1 cellular context compared by ENCODE assay signal in the genomic region with DNA sequence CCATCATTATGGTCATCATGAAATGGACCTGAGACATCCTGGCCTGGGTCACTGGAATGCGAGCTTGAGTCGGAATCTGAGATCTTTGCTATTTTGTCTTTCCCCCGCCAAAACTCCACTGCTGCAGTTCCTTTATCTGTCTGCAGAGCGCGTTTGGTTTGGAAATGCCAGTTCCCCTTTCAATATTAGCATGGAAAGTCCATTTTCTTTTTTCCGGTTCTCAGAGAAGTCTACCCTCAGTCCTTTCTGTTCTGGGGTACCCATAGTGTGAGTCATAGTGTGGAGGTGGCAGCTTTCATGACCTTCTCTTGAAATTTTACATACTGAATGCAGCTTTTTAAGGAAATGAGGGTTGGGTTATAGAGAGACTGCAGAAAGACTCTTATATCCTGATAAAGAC.
A peak's percentile ranks its signal among the peaks of the same experiment; 100 is the strongest.
TF ChIP-seq lines count a peak whose summit lies in the region.

No MANE protein-coding gene starts in this region.

TF ChIP-seq in GM12878, 131 proteins besides CTCF, POLR2A, EP300 and RAD21 (continued from another document):
- TF ChIP-seq MTA2 (IDR thresholded peaks at IDR 0.05; ENCODE audit: low read depth), result no peak
- TF ChIP-seq FOXK2 (IDR thresholded peaks at IDR 0.05), result no peak
- TF ChIP-seq TCF3 (IDR thresholded peaks at IDR 0.05; ENCODE audit: borderline replicate concordance, insufficient read depth, low read depth, low read length), result no peak
- TF ChIP-seq MYC (IDR thresholded peaks at IDR 0.05; ENCODE audit: insufficient read depth, insufficient read length, insufficient replicate concordance, low read length, severe bottlenecking), result no peak
- no peak for TF ChIP-seq RB1 (IDR thresholded peaks at IDR 0.05; ENCODE audit: borderline replicate concordance)
- no peak for TF ChIP-seq SREBF1 (IDR thresholded peaks at IDR 0.05; ENCODE audit: low read length)
- TF ChIP-seq BACH1 (IDR thresholded peaks at IDR 0.05; ENCODE audit: borderline replicate concordance), result no peak
- TF ChIP-seq PAX5 (IDR thresholded peaks at IDR 0.05; ENCODE audit: borderline replicate concordance, low read depth, low read length), result no peak
- no peak for TF ChIP-seq NBN (IDR thresholded peaks at IDR 0.05)
- TF ChIP-seq IKZF1 (conservative IDR thresholded peaks at IDR 0.05), result no peak
- TF ChIP-seq, protein P1, sequence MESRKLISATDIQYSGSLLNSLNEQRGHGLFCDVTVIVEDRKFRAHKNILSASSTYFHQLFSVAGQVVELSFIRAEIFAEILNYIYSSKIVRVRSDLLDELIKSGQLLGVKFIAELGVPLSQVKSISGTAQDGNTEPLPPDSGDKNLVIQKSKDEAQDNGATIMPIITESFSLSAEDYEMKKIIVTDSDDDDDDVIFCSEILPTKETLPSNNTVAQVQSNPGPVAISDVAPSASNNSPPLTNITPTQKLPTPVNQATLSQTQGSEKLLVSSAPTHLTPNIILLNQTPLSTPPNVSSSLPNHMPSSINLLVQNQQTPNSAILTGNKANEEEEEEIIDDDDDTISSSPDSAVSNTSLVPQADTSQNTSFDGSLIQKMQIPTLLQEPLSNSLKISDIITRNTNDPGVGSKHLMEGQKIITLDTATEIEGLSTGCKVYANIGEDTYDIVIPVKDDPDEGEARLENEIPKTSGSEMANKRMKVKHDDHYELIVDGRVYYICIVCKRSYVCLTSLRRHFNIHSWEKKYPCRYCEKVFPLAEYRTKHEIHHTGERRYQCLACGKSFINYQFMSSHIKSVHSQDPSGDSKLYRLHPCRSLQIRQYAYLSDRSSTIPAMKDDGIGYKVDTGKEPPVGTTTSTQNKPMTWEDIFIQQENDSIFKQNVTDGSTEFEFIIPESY (IDR thresholded peaks at IDR 0.05), result no peak
- TF ChIP-seq, protein P2, sequence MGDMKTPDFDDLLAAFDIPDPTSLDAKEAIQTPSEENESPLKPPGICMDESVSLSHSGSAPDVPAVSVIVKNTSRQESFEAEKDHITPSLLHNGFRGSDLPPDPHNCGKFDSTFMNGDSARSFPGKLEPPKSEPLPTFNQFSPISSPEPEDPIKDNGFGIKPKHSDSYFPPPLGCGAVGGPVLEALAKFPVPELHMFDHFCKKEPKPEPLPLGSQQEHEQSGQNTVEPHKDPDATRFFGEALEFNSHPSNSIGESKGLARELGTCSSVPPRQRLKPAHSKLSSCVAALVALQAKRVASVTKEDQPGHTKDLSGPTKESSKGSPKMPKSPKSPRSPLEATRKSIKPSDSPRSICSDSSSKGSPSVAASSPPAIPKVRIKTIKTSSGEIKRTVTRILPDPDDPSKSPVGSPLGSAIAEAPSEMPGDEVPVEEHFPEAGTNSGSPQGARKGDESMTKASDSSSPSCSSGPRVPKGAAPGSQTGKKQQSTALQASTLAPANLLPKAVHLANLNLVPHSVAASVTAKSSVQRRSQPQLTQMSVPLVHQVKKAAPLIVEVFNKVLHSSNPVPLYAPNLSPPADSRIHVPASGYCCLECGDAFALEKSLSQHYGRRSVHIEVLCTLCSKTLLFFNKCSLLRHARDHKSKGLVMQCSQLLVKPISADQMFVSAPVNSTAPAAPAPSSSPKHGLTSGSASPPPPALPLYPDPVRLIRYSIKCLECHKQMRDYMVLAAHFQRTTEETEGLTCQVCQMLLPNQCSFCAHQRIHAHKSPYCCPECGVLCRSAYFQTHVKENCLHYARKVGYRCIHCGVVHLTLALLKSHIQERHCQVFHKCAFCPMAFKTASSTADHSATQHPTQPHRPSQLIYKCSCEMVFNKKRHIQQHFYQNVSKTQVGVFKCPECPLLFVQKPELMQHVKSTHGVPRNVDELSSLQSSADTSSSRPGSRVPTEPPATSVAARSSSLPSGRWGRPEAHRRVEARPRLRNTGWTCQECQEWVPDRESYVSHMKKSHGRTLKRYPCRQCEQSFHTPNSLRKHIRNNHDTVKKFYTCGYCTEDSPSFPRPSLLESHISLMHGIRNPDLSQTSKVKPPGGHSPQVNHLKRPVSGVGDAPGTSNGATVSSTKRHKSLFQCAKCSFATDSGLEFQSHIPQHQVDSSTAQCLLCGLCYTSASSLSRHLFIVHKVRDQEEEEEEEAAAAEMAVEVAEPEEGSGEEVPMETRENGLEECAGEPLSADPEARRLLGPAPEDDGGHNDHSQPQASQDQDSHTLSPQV (IDR thresholded peaks at IDR 0.05), result no peak
- TF ChIP-seq TBL1XR1 (IDR thresholded peaks at IDR 0.05; ENCODE audit: low read depth, low read length), result no peak
- no peak for TF ChIP-seq GATAD2B (conservative IDR thresholded peaks at IDR 0.05; ENCODE audit: low read depth)
- TF ChIP-seq TAF1 (IDR thresholded peaks at IDR 0.05; ENCODE audit: borderline replicate concordance, low read depth, low read length), result no peak
- TF ChIP-seq WRNIP1 (IDR thresholded peaks at IDR 0.05; ENCODE audit: borderline replicate concordance, low read depth, low read length), result no peak
- no peak for TF ChIP-seq BHLHE40 (IDR thresholded peaks at IDR 0.05; ENCODE audit: borderline replicate concordance in 1 of 2, low read depth in 2 of 2, low read length in 1 of 2)
- TF ChIP-seq ZNF217 (IDR thresholded peaks at IDR 0.05), result no peak
- 0 out of 4 replicates have a peak, but pooled peaks of 1 of the 2 experiments have one; percentile 19 for TF ChIP-seq IKZF2 (IDR thresholded peaks at IDR 0.05)
- TF ChIP-seq CHD1 (IDR thresholded peaks at IDR 0.05; ENCODE audit: low read depth, low read length), result no peak
- TF ChIP-seq, protein P3, sequence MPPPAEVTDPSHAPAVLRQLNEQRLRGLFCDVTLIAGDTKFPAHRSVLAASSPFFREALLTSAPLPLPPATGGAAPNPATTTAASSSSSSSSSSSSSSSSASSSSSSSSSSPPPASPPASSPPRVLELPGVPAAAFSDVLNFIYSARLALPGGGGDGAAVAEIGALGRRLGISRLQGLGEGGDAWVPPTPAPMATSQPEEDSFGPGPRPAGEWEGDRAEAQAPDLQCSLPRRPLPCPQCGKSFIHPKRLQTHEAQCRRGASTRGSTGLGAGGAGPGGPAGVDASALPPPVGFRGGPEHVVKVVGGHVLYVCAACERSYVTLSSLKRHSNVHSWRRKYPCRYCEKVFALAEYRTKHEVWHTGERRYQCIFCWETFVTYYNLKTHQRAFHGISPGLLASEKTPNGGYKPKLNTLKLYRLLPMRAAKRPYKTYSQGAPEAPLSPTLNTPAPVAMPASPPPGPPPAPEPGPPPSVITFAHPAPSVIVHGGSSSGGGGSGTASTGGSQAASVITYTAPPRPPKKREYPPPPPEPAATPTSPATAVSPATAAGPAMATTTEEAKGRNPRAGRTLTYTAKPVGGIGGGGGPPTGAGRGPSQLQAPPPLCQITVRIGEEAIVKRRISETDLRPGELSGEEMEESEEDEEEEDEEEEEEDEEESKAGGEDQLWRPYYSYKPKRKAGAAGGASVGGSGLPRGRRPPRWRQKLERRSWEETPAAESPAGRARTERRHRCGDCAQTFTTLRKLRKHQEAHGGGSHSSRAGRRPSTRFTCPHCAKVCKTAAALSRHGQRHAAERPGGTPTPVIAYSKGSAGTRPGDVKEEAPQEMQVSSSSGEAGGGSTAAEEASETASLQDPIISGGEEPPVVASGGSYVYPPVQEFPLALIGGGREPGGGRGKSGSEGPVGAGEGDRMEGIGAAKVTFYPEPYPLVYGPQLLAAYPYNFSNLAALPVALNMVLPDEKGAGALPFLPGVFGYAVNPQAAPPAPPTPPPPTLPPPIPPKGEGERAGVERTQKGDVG (CRISPR knock-in tag; IDR thresholded peaks at IDR 0.05), result no peak
- no peak for TF ChIP-seq RCOR1 (conservative IDR thresholded peaks at IDR 0.05; ENCODE audit: low read depth, low read length)
- TF ChIP-seq SP1 (IDR thresholded peaks at IDR 0.05; ENCODE audit: low read depth, low read length), result no peak
- no peak for TF ChIP-seq TARDBP (IDR thresholded peaks at IDR 0.05; ENCODE audit: borderline replicate concordance)
- TF ChIP-seq SUZ12 (IDR thresholded peaks at IDR 0.05; ENCODE audit: unreplicated experiment), result no peak
- TF ChIP-seq IRF4 (IDR thresholded peaks at IDR 0.05; ENCODE audit: low read depth, low read length), result no peak
- TF ChIP-seq SUPT20H (IDR thresholded peaks at IDR 0.05; ENCODE audit: borderline replicate concordance, control insufficient read depth, low read depth, low read length), result no peak
- TF ChIP-seq SMC3 (IDR thresholded peaks at IDR 0.05; ENCODE audit: borderline replicate concordance, low read length), result peak; percentile 18; the same call in 1 of the 2 replicates
- TF ChIP-seq NFXL1 (IDR thresholded peaks at IDR 0.05; ENCODE audit: borderline replicate concordance), result no peak
- TF ChIP-seq SMARCA5 (IDR thresholded peaks at IDR 0.05), result no peak
- TF ChIP-seq RUNX3 (IDR thresholded peaks at IDR 0.05; ENCODE audit: low read length), result peak; percentile 19; the same call in 1 of the 2 replicates
- TF ChIP-seq, protein P4, sequence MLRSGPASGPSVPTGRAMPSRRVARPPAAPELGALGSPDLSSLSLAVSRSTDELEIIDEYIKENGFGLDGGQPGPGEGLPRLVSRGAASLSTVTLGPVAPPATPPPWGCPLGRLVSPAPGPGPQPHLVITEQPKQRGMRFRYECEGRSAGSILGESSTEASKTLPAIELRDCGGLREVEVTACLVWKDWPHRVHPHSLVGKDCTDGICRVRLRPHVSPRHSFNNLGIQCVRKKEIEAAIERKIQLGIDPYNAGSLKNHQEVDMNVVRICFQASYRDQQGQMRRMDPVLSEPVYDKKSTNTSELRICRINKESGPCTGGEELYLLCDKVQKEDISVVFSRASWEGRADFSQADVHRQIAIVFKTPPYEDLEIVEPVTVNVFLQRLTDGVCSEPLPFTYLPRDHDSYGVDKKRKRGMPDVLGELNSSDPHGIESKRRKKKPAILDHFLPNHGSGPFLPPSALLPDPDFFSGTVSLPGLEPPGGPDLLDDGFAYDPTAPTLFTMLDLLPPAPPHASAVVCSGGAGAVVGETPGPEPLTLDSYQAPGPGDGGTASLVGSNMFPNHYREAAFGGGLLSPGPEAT (IDR thresholded peaks at IDR 0.05; ENCODE audit: low read depth), result no peak
- peak; percentile 16; the same call in 1 of the 2 replicates for TF ChIP-seq YY1 (IDR thresholded peaks at IDR 0.05; ENCODE audit: low read depth, low read length)
- TF ChIP-seq, protein P5, sequence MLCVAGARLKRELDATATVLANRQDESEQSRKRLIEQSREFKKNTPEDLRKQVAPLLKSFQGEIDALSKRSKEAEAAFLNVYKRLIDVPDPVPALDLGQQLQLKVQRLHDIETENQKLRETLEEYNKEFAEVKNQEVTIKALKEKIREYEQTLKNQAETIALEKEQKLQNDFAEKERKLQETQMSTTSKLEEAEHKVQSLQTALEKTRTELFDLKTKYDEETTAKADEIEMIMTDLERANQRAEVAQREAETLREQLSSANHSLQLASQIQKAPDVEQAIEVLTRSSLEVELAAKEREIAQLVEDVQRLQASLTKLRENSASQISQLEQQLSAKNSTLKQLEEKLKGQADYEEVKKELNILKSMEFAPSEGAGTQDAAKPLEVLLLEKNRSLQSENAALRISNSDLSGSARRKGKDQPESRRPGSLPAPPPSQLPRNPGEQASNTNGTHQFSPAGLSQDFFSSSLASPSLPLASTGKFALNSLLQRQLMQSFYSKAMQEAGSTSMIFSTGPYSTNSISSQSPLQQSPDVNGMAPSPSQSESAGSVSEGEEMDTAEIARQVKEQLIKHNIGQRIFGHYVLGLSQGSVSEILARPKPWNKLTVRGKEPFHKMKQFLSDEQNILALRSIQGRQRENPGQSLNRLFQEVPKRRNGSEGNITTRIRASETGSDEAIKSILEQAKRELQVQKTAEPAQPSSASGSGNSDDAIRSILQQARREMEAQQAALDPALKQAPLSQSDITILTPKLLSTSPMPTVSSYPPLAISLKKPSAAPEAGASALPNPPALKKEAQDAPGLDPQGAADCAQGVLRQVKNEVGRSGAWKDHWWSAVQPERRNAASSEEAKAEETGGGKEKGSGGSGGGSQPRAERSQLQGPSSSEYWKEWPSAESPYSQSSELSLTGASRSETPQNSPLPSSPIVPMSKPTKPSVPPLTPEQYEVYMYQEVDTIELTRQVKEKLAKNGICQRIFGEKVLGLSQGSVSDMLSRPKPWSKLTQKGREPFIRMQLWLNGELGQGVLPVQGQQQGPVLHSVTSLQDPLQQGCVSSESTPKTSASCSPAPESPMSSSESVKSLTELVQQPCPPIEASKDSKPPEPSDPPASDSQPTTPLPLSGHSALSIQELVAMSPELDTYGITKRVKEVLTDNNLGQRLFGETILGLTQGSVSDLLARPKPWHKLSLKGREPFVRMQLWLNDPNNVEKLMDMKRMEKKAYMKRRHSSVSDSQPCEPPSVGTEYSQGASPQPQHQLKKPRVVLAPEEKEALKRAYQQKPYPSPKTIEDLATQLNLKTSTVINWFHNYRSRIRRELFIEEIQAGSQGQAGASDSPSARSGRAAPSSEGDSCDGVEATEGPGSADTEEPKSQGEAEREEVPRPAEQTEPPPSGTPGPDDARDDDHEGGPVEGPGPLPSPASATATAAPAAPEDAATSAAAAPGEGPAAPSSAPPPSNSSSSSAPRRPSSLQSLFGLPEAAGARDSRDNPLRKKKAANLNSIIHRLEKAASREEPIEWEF (IDR thresholded peaks at IDR 0.05; ENCODE audit: insufficient replicate concordance, low read depth, low read length), result no peak
- TF ChIP-seq KLF5 (IDR thresholded peaks at IDR 0.05; ENCODE audit: partially characterized antibody), result no peak
- TF ChIP-seq YBX1 (IDR thresholded peaks at IDR 0.05), result no peak
- peak; percentile 81 for TF ChIP-seq SPI1 (IDR thresholded peaks at IDR 0.05; ENCODE audit: borderline replicate concordance, insufficient read depth, low read depth, low read length)
- no peak for TF ChIP-seq MTA3 (IDR thresholded peaks at IDR 0.05; ENCODE audit: borderline replicate concordance, low read length)
- no peak for TF ChIP-seq MYB (IDR thresholded peaks at IDR 0.05; ENCODE audit: borderline replicate concordance, low read depth, low read length)
- TF ChIP-seq ZBED1 (IDR thresholded peaks at IDR 0.05; ENCODE audit: borderline replicate concordance), result no peak
- no peak for TF ChIP-seq HDAC6 (IDR thresholded peaks at IDR 0.05; ENCODE audit: unreplicated experiment)
- no peak for TF ChIP-seq EZH2 (IDR thresholded peaks at IDR 0.05; ENCODE audit: borderline replicate concordance, control insufficient read depth, low read depth, low read length)
- peak; percentile 57 for TF ChIP-seq JUNB (IDR thresholded peaks at IDR 0.05)
- TF ChIP-seq ZSCAN29 (IDR thresholded peaks at IDR 0.05), result no peak
